ENCODE assay signal across 1 cellular context in the genomic region with DNA sequence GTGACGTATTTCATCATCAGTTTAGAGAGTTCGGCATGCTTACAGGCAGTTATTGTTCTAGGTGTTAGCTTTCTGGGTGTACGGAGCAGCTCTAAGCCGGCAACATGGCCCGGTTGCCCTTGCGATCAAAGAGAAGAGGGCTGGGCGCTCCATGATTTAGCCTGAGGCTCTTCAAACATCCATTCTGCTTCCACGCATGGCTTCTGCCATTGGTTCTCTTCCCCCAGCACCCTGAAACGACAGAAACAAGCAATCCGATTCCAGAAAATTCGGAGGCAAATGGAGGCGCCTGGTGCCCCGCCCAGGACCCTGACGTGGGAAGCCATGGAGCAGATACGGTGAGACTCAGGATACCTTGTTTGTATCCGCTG.
TF ChIP-seq lines count a peak whose summit lies in the region.

No MANE protein-coding gene starts in this region.

TF ChIP-seq in HEK293, 187 proteins besides CTCF, POLR2A, EP300 and RAD21 (continued from another document):
- TF ChIP-seq, protein P1, sequence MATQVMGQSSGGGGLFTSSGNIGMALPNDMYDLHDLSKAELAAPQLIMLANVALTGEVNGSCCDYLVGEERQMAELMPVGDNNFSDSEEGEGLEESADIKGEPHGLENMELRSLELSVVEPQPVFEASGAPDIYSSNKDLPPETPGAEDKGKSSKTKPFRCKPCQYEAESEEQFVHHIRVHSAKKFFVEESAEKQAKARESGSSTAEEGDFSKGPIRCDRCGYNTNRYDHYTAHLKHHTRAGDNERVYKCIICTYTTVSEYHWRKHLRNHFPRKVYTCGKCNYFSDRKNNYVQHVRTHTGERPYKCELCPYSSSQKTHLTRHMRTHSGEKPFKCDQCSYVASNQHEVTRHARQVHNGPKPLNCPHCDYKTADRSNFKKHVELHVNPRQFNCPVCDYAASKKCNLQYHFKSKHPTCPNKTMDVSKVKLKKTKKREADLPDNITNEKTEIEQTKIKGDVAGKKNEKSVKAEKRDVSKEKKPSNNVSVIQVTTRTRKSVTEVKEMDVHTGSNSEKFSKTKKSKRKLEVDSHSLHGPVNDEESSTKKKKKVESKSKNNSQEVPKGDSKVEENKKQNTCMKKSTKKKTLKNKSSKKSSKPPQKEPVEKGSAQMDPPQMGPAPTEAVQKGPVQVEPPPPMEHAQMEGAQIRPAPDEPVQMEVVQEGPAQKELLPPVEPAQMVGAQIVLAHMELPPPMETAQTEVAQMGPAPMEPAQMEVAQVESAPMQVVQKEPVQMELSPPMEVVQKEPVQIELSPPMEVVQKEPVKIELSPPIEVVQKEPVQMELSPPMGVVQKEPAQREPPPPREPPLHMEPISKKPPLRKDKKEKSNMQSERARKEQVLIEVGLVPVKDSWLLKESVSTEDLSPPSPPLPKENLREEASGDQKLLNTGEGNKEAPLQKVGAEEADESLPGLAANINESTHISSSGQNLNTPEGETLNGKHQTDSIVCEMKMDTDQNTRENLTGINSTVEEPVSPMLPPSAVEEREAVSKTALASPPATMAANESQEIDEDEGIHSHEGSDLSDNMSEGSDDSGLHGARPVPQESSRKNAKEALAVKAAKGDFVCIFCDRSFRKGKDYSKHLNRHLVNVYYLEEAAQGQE (tag by site-specific recombination; IDR thresholded peaks at IDR 0.05): no peak
- TF ChIP-seq ZNF791 (tag by site-specific recombination; IDR thresholded peaks at IDR 0.05) (no peak), ZNF184 (tag by site-specific recombination; IDR thresholded peaks at IDR 0.05) (no peak), ZNF792 (tag by site-specific recombination; IDR thresholded peaks at IDR 0.05) (no peak), ZNF132 (tag by site-specific recombination; IDR thresholded peaks at IDR 0.05; ENCODE audit: borderline replicate concordance) (no peak), ZNF423 (tag by site-specific recombination; IDR thresholded peaks at IDR 0.05) (no peak), ZNF223 (tag by site-specific recombination; IDR thresholded peaks at IDR 0.05) (no peak), ZNF341 (tag by site-specific recombination; IDR thresholded peaks at IDR 0.05; ENCODE audit: low read depth) (no peak), ZBTB20 (tag by site-specific recombination; IDR thresholded peaks at IDR 0.05) (0 out of 2 replicates have a peak, but pooled peaks have one; percentile 16), YY2 (tag by site-specific recombination; IDR thresholded peaks at IDR 0.05) (peak; percentile 21; the same call in 1 of the 2 replicates), ZNF530 (tag by site-specific recombination; IDR thresholded peaks at IDR 0.05; ENCODE audit: low read depth) (no peak), ZNF707 (tag by site-specific recombination; IDR thresholded peaks at IDR 0.05) (no peak), ZNF426 (tag by site-specific recombination; IDR thresholded peaks at IDR 0.05) (no peak), ZNF555 (tag by site-specific recombination; conservative IDR thresholded peaks at IDR 0.05) (no peak)
- TF ChIP-seq, protein P2, sequence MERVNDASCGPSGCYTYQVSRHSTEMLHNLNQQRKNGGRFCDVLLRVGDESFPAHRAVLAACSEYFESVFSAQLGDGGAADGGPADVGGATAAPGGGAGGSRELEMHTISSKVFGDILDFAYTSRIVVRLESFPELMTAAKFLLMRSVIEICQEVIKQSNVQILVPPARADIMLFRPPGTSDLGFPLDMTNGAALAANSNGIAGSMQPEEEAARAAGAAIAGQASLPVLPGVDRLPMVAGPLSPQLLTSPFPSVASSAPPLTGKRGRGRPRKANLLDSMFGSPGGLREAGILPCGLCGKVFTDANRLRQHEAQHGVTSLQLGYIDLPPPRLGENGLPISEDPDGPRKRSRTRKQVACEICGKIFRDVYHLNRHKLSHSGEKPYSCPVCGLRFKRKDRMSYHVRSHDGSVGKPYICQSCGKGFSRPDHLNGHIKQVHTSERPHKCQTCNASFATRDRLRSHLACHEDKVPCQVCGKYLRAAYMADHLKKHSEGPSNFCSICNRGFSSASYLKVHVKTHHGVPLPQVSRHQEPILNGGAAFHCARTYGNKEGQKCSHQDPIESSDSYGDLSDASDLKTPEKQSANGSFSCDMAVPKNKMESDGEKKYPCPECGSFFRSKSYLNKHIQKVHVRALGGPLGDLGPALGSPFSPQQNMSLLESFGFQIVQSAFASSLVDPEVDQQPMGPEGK (tag by site-specific recombination; IDR thresholded peaks at IDR 0.05): no peak
- TF ChIP-seq, protein P3, sequence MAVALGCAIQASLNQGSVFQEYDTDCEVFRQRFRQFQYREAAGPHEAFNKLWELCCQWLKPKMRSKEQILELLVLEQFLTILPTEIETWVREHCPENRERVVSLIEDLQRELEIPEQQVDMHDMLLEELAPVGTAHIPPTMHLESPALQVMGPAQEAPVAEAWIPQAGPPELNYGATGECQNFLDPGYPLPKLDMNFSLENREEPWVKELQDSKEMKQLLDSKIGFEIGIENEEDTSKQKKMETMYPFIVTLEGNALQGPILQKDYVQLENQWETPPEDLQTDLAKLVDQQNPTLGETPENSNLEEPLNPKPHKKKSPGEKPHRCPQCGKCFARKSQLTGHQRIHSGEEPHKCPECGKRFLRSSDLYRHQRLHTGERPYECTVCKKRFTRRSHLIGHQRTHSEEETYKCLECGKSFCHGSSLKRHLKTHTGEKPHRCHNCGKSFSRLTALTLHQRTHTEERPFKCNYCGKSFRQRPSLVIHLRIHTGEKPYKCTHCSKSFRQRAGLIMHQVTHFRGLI (tag by site-specific recombination; IDR thresholded peaks at IDR 0.05): no peak
- TF ChIP-seq, protein P4, sequence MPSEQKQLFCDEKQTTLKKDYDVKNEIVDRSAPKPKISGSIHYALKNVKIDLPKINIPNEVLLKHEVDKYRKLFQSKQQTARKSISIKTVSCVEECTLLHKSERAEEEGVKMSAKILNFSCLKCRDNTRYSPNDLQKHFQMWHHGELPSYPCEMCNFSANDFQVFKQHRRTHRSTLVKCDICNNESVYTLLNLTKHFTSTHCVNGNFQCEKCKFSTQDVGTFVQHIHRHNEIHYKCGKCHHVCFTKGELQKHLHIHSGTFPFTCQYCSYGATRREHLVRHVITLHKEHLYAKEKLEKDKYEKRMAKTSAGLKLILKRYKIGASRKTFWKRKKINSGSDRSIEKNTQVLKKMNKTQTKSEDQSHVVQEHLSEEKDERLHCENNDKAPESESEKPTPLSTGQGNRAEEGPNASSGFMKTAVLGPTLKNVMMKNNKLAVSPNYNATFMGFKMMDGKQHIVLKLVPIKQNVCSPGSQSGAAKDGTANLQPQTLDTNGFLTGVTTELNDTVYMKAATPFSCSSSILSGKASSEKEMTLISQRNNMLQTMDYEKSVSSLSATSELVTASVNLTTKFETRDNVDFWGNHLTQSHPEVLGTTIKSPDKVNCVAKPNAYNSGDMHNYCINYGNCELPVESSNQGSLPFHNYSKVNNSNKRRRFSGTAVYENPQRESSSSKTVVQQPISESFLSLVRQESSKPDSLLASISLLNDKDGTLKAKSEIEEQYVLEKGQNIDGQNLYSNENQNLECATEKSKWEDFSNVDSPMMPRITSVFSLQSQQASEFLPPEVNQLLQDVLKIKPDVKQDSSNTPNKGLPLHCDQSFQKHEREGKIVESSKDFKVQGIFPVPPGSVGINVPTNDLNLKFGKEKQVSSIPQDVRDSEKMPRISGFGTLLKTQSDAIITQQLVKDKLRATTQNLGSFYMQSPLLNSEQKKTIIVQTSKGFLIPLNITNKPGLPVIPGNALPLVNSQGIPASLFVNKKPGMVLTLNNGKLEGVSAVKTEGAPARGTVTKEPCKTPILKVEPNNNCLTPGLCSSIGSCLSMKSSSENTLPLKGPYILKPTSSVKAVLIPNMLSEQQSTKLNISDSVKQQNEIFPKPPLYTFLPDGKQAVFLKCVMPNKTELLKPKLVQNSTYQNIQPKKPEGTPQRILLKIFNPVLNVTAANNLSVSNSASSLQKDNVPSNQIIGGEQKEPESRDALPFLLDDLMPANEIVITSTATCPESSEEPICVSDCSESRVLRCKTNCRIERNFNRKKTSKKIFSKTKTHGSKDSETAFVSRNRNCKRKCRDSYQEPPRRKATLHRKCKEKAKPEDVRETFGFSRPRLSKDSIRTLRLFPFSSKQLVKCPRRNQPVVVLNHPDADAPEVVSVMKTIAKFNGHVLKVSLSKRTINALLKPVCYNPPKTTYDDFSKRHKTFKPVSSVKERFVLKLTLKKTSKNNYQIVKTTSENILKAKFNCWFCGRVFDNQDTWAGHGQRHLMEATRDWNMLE (tag by site-specific recombination; conservative IDR thresholded peaks at IDR 0.05; ENCODE audit: low read depth): no peak
